ENCODE assay signal across 21 cellular contexts in the genomic region with DNA sequence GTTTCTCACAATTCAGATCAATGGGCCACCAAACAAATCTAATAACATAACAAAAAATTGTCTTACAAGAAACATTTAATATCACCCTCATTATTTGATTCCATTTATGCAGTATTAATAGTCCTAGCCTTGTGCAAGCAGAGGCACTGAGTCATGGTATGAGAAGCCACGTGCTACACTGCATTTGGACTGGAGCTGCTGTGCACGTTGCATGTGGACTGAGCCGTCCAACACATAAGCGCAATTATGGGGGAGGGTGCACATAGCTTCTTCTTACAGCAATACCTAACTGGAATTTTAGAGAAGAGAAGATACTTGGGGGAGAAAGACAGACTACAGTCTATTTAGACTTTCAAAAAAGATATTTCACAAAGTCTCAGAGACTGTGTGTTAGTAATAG.
"Had no signal": no experiment of that assay in that cellular context is flagged by ENCODE, and none has a peak within 500 bp of the region (broad histone marks: within the 10 kb centered on the region; RNA-seq: fewer than 3 reads in every experiment).

No MANE protein-coding gene starts in this region.

- DNase-seq: activated CD4-positive, alpha-beta T cell treated with anti-CD3 and anti-CD28 coated beads, Interleukin-2, amount 10 ng/mL, durations not matched to agents 7 days and 5 days; activated CD8-positive, alpha-beta memory T cell treated with anti-CD3 and anti-CD28 coated beads, Interleukin-2, amount 50 U/mL, for 4 hours; activated CD8-positive, alpha-beta T cell treated with anti-CD3 and anti-CD28 coated beads, Interleukin-2, amount 10 ng/mL, durations not matched to agents 7 days and 5 days; activated naive CD4-positive, alpha-beta T cell treated with anti-CD3 and anti-CD28 coated beads for 36 hours; activated T-cell treated with anti-CD3 and anti-CD28 coated beads, Interleukin-2, amount 50 U/mL, for 4 hours; aorta; brain microvascular endothelial cell; erythroblast; mucosa of descending colon; naive B cell; stimulated activated naive CD8-positive, alpha-beta T cell treated with anti-CD3 and anti-CD28 coated beads, Interleukin-15, Interleukin-2, amounts not matched to agents 100 U/mL and 50 U/mL, for 24 hours; substantia nigra; T1000; tibial artery had no signal

- H2AFZ ChIP-seq: neural progenitor cell had no signal

- H3K9me3 Mint-ChIP-seq: activated naive CD4-positive, alpha-beta T cell treated with anti-CD3 and anti-CD28 coated beads for 36 hours; activated T-cell treated with anti-CD3 and anti-CD28 coated beads, Interleukin-2, amount 50 U/mL, for 4 hours; memory B cell had no signal

- H3K4me1 Mint-ChIP-seq: memory B cell, naive B cell, neural progenitor cell had no signal

- H3K4me1 ChIP-seq: neural progenitor cell, prostate gland, right atrium auricular region, tibial artery had no signal

- H3K27ac ChIP-seq: brain microvascular endothelial cell, coronary artery, neural progenitor cell, prostate gland, right atrium auricular region, skin epidermis, tibial artery had no signal

- ATAC-seq: activated CD4-positive, CD25-positive, alpha-beta regulatory T cell treated with anti-CD3 and anti-CD28 coated beads, Interleukin-2, amount 50 U/mL, for 24 hours; activated CD8-positive, alpha-beta T cell treated with anti-CD3 and anti-CD28 coated beads, Interleukin-2, amount 10 ng/mL, durations not matched to agents 7 days and 5 days; activated T-cell treated with anti-CD3 and anti-CD28 coated beads, Interleukin-2, amount 50 U/mL, for 4 hours; mucosa of descending colon; stimulated activated naive CD8-positive, alpha-beta T cell treated with anti-CD3 and anti-CD28 coated beads, Interleukin-15, Interleukin-2, amounts not matched to agents 100 U/mL and 50 U/mL, for 24 hours had no signal

- H3K27ac Mint-ChIP-seq: activated CD4-positive, alpha-beta T cell treated with anti-CD3 and anti-CD28 coated beads, Interleukin-2, amount 10 ng/mL, durations not matched to agents 7 days and 5 days; activated CD8-positive, alpha-beta T cell treated with anti-CD3 and anti-CD28 coated beads, Interleukin-2, amount 10 ng/mL, durations not matched to agents 7 days and 5 days; activated naive CD4-positive, alpha-beta T cell treated with anti-CD3 and anti-CD28 coated beads for 36 hours; memory B cell; naive B cell; neural progenitor cell had no signal

- H3K27me3 ChIP-seq: brain microvascular endothelial cell, neural progenitor cell, right atrium auricular region, tibial artery had no signal

- H3K4me2 ChIP-seq: neural progenitor cell had no signal

- H3K9me3 ChIP-seq: mucosa of descending colon, prostate gland, right atrium auricular region, tibial artery had no signal

- H3K4me3 Mint-ChIP-seq: activated CD4-positive, alpha-beta T cell treated with anti-CD3 and anti-CD28 coated beads, Interleukin-2, amount 10 ng/mL, durations not matched to agents 7 days and 5 days; activated CD8-positive, alpha-beta T cell treated with anti-CD3 and anti-CD28 coated beads, Interleukin-2, amount 10 ng/mL, durations not matched to agents 7 days and 5 days; activated naive CD4-positive, alpha-beta T cell treated with anti-CD3 and anti-CD28 coated beads for 36 hours; activated T-cell treated with anti-CD3 and anti-CD28 coated beads, Interleukin-2, amount 50 U/mL, for 4 hours; memory B cell; naive B cell; neural progenitor cell had no signal

- H3K36me3 Mint-ChIP-seq: memory B cell, neural progenitor cell had no signal

- H3K4me3 ChIP-seq: coronary artery, mucosa of descending colon, neural progenitor cell, prostate gland, right atrium auricular region, skin epidermis, tibial artery had no signal

- H3K9ac ChIP-seq: neural progenitor cell had no signal

- H3K36me3 ChIP-seq: brain microvascular endothelial cell, neural progenitor cell, prostate gland, right atrium auricular region, tibial artery had no signal
